8 cellular contexts compared by ENCODE assay signal in genomic region chr4:120066525-120067333, GRCh38. TPM values are rescaled to one million over a fixed set of nuclear protein-coding genes. Genes with fewer than 3 reads are reported as not detected.
DNase-seq lines count a peak whose midpoint lies in the region; TF ChIP-seq lines count a peak whose summit lies in the region.

TSS of gene MAD2L1 (minus strand) at chr4:120066848. CDS start at chr4:120066734, 114 bp downstream.

- POLR2A ChIA-PET in HEK293T (lab: Yijun Ruan, JAX): interaction anchor here (1.2 to 1.3 kb wide), 2 partner anchors 9 to 331 kb away, joined by 3 to 6 read pairs; no protein-coding TSS in a partner anchor

- in situ Hi-C loops in SK-MEL-5 (cut with HindIII; ENCODE audit: low pct_unique_long_range_greater_than_20kb, low sequenced_read_pairs): no loop called here

- H2AFZ ChIP-seq in neuron (ENCODE audit: low read depth, low read length): peak within 1 kb of the TSS; percentile 73

- H3K36me3 ChIP-seq in neuron (ENCODE audit: insufficient read depth, low read length) (peaks cover 3% of the 10 kb centered on the region), subcutaneous abdominal adipose tissue (ENCODE audit: control insufficient read depth in 5 of 5, insufficient read depth in 5 of 5, low read length in 5 of 5) (no peaks in the 10 kb centered on the region)

- peak within 1 kb of the TSS; percentile 84 to 97 (median 96) for H3K9ac ChIP-seq in subcutaneous abdominal adipose tissue (ENCODE audit: low read length in 5 of 5)

- DNase-seq in GF-D8 (lab: John Stamatoyannopoulos, UW): peak; percentile 94
- DNase-seq in HEK293T (ENCODE audit: extremely low spot score): peak; percentile 95
- DNase-seq in MV-4-11 (lab: John Stamatoyannopoulos, UW): peak; percentile 98
- DNase-seq in SK-MEL-5 (ENCODE audit: low read depth, low spot score): peak; percentile 97
- DNase-seq in activated naive CD4-positive, alpha-beta T cell treated with Interleukin-2 at 50 U/mL for 16 hours: peak; percentile 99
- DNase-seq in foreskin melanocyte: peak; percentile 97

- H3K27me3 ChIP-seq in neuron (ENCODE audit: insufficient read depth, low read length): no peaks in the 10 kb centered on the region
- H3K27me3 ChIP-seq in subcutaneous abdominal adipose tissue (ENCODE audit: control insufficient read depth in 5 of 5, insufficient read depth in 4 of 5, low read length in 5 of 5): no peaks in the 10 kb centered on the region

- CTCF ChIA-PET in HEK293T (lab: Yijun Ruan, JAX): no interaction called here

- no peaks in the 10 kb centered on the region for H3K9me3 ChIP-seq in neuron (ENCODE audit: low read length)
- H3K9me3 ChIP-seq in subcutaneous abdominal adipose tissue (ENCODE audit: control insufficient read depth in 5 of 5, low read length in 5 of 5): no peaks in the 10 kb centered on the region

- H3K4me3 ChIP-seq in neuron (ENCODE audit: low read length): peak within 1 kb of the TSS; percentile 80
- peak within 1 kb of the TSS; percentile 80 to 97 (median 97) for H3K4me3 ChIP-seq in subcutaneous abdominal adipose tissue (ENCODE audit: low read depth in 1 of 5, low read length in 5 of 5)

- peaks cover 27% of the 10 kb centered on the region for H3K4me1 ChIP-seq in neuron (ENCODE audit: insufficient read depth, low read length)
- H3K4me1 ChIP-seq in subcutaneous abdominal adipose tissue (ENCODE audit: control insufficient read depth in 5 of 5, insufficient read depth in 5 of 5, low read length in 5 of 5): peaks cover 0 to 21% (median 18%) of the 10 kb centered on the region in 5 donors

- peak within 1 kb of the TSS; percentile 95 for H3K27ac ChIP-seq in subcutaneous abdominal adipose tissue (ENCODE audit: low read depth, low read length)

TF ChIP-seq in HEK293T, 16 proteins besides CTCF, POLR2A, EP300 and RAD21:
- TF ChIP-seq L3MBTL2 (conservative IDR thresholded peaks at IDR 0.05) (peak; percentile 63), ELF4 (IDR thresholded peaks at IDR 0.05) (no peak; the same call in 1 of the 2 replicates)

RNA-seq across cellular contexts. Expression of gene MAD2L1, which starts in this region (rescaled TPM):
- 45.9 and 48.5 TPM in 2 replicates for total RNA-seq in SK-MEL-5 (2014; rRNA removed; shearing (Covaris generic))
- 18.9 and 25.5 TPM in 2 replicates for polyA plus RNA-seq in SK-MEL-5 (2015; cell fraction: cytosol; rRNA removed)
- polyA plus RNA-seq in SK-MEL-5 (2015; cell fraction: nucleus; rRNA removed): 22.9 and 27.0 TPM in 2 replicates

Comparison
In these comparisons a context has a peak if more than half of its experiments do, and no peak if none do; other contexts are left out.
1. Peak in every context shown above with its lines: DNase-seq, H3K4me3 ChIP-seq and H3K27ac ChIP-seq.